Comparison of ENCODE assay signal across 14 cellular contexts in genomic region chr2:3624059-3624794, GRCh38. TPM values are rescaled to one million over a fixed set of nuclear protein-coding genes. Genes with fewer than 3 reads are reported as not detected.
DNase-seq lines count a peak whose midpoint lies in the region; ATAC-seq and TF ChIP-seq lines count a peak whose summit lies in the region.
"Had no signal": no experiment of that assay in that cellular context is flagged by ENCODE, and none has a peak within 500 bp of the region (broad histone marks: within the 10 kb centered on the region; RNA-seq: fewer than 3 reads in every experiment).

No MANE protein-coding gene starts in this region.

- no CpG with 5 or more reads among the region's 4 CpGs for WGBS in IMR-90 (ENCODE audit: extremely low coverage in 2 of 2, insufficient read length in 1 of 2), 2 experiments

- H2AK9ac ChIP-seq in IMR-90 (replicated peaks; ENCODE audit: low read depth, low read length, poor library complexity): no peak overlapping the region

- intact Hi-C loops in cardiac septum (cut with DNase I): no loop called here
- intact Hi-C loops in left cardiac atrium (cut with DNase I): no loop called here
- intact Hi-C loops in IMR-90 (cut with micrococcal nuclease): no loop called here
- intact Hi-C loops in upper lobe of right lung (cut with DNase I): no loop called here

- no peak for TF ChIP-seq POLR2A in IMR-90 (IDR thresholded peaks at IDR 0.05; ENCODE audit: low read depth, low read length)

- no TSS peak for BruUV-seq in IMR-90 (replicated peaks; lab: Mats Ljungman, UMichigan)

- no peak overlapping the region for H2BK120ac ChIP-seq in IMR-90 (ENCODE audit: low read depth, low read length)

- H3K9me3 ChIP-seq in IMR-90 (ENCODE audit: control insufficient read depth, insufficient read depth, low read length) (peaks cover 3% of the 10 kb centered on the region; the same call in 1 of the 2 replicates), upper lobe of right lung (no peaks in the 10 kb centered on the region)

- H3K23ac ChIP-seq in IMR-90 (ENCODE audit: low read depth, low read length): 0 out of 2 replicates have a peak overlapping the region, but pooled peaks have one; percentile 3

- TF ChIP-seq RAD21 in IMR-90 (IDR thresholded peaks at IDR 0.05; ENCODE audit: low read length): no peak

- no peak overlapping the region for H3K27ac Mint-ChIP-seq in stimulated activated memory B cell treated with anti-CD40 and anti-IgM and Interleukin-4, amounts not matched to agents 10 μg/mL and 1 μg/mL and 100 μg/mL, for 72 hours
- no peak overlapping the region for H3K27ac Mint-ChIP-seq in stimulated activated effector memory CD8-positive, alpha-beta T cell treated with anti-CD3 and anti-CD28 coated beads, Interleukin-12 subunit alpha, Interleukin-12 subunit beta, amount 100 ng/mL, for 72 hours
- H3K27ac Mint-ChIP-seq: activated naive CD8-positive, alpha-beta T cell treated with anti-CD3 and anti-CD28 coated beads, Interleukin-2, amount 10 ng/mL, durations not matched to agents 7 days and 5 days had no signal

- H3K27ac ChIP-seq in IMR-90 (ENCODE audit: insufficient read depth, low read length) (no peak overlapping the region), upper lobe of right lung (no peak overlapping the region)
- H3K27ac ChIP-seq: parathyroid adenoma had no signal

- H4K91ac ChIP-seq in IMR-90 (ENCODE audit: insufficient read depth, low read depth, low read length): no peak overlapping the region

- no peak overlapping the region for H2BK15ac ChIP-seq in IMR-90 (ENCODE audit: low read depth, low read length)

- in situ Hi-C loops in IMR-90 (cut with MboI; ENCODE audit: low sequenced_read_pairs): no loop called here

- H3K36me3 Mint-ChIP-seq in stimulated activated memory B cell treated with anti-CD40 and anti-IgM and Interleukin-4, amounts not matched to agents 10 μg/mL and 1 μg/mL and 100 μg/mL, for 72 hours: no peaks in the 10 kb centered on the region
- H3K36me3 Mint-ChIP-seq in stimulated activated effector memory CD8-positive, alpha-beta T cell treated with anti-CD3 and anti-CD28 coated beads, Interleukin-12 subunit alpha, Interleukin-12 subunit beta, amount 100 ng/mL, for 72 hours: no peaks in the 10 kb centered on the region
- H3K36me3 Mint-ChIP-seq: activated naive CD8-positive, alpha-beta T cell treated with anti-CD3 and anti-CD28 coated beads, Interleukin-2, amount 10 ng/mL, durations not matched to agents 7 days and 5 days had no signal

- H4K5ac ChIP-seq in IMR-90 (ENCODE audit: low read depth, low read length): no peak overlapping the region

- H3K56ac ChIP-seq in IMR-90 (ENCODE audit: extremely low read depth, insufficient read depth, low read length): no peak overlapping the region

- H3K4me2 ChIP-seq in IMR-90 (ENCODE audit: low read depth, low read length): no peak overlapping the region

- H2BK5ac ChIP-seq in IMR-90 (ENCODE audit: low read depth, low read length, poor library complexity, severe bottlenecking): no peak overlapping the region

- CTCF ChIA-PET in IMR-90 (lab: Yijun Ruan, JAX): interaction anchor here (0.7 kb wide), 1 partner anchor 22 kb away, joined by 4 read pairs; no protein-coding TSS in a partner anchor

- H2AFZ ChIP-seq in IMR-90 (replicated peaks; ENCODE audit: low read length, poor library complexity): no peak overlapping the region
- H2AFZ ChIP-seq: parathyroid adenoma had no signal

- no peak for TF ChIP-seq CTCF in IMR-90 (conservative IDR thresholded peaks at IDR 0.05; ENCODE audit: low read depth, low read length)
- no peak for TF ChIP-seq CTCF in upper lobe of right lung (IDR thresholded peaks at IDR 0.05)

- no peaks in the 10 kb centered on the region for H4K20me1 ChIP-seq in IMR-90 (ENCODE audit: insufficient read depth, low read length)

- H3K4ac ChIP-seq in IMR-90 (ENCODE audit: low read depth, low read length): no peak overlapping the region

- peak; percentile 26 for DNase-seq in cardiac septum (ENCODE audit: low spot score)
- DNase-seq in left cardiac atrium: no peak
- peak; percentile 11 for DNase-seq in IMR-90
- DNase-seq in upper lobe of right lung: peak; percentile 6
- no peak for DNase-seq in stimulated activated effector memory CD8-positive, alpha-beta T cell treated with anti-CD3 and anti-CD28 coated beads, Interleukin-12 subunit alpha, Interleukin-12 subunit beta, amount 100 ng/mL, for 72 hours (ENCODE audit: low spot score in 2 of 2)
- DNase-seq in hepatic stellate cell (ENCODE audit: low spot score): no peak
- DNase-seq: activated naive CD8-positive, alpha-beta T cell treated with anti-CD3 and anti-CD28 coated beads, Interleukin-2, amount 10 ng/mL, durations not matched to agents 7 days and 5 days; central memory CD4-positive, alpha-beta T cell; COR-L47 had no signal

- H3K9me1 ChIP-seq in IMR-90 (ENCODE audit: insufficient read depth, low read length): peaks cover 16% of the 10 kb centered on the region

- H3K4me3 Mint-ChIP-seq in stimulated activated memory B cell treated with anti-CD40 and anti-IgM and Interleukin-4, amounts not matched to agents 10 μg/mL and 1 μg/mL and 100 μg/mL, for 72 hours: no peak overlapping the region
- H3K4me3 Mint-ChIP-seq in stimulated activated effector memory CD8-positive, alpha-beta T cell treated with anti-CD3 and anti-CD28 coated beads, Interleukin-12 subunit alpha, Interleukin-12 subunit beta, amount 100 ng/mL, for 72 hours: no peak overlapping the region
- H3K4me3 Mint-ChIP-seq: activated naive CD8-positive, alpha-beta T cell treated with anti-CD3 and anti-CD28 coated beads, Interleukin-2, amount 10 ng/mL, durations not matched to agents 7 days and 5 days had no signal

- H3K4me3 ChIP-seq in IMR-90 (ENCODE audit: insufficient read depth, low read depth, low read length) (no peak overlapping the region), upper lobe of right lung (no peak overlapping the region)

- POLR2A ChIA-PET in IMR-90 (lab: Charles Lee; ENCODE audit: unreplicated experiment): no interaction called here

- no peaks in the 10 kb centered on the region for H3K4me1 Mint-ChIP-seq in stimulated activated memory B cell treated with anti-CD40 and anti-IgM and Interleukin-4, amounts not matched to agents 10 μg/mL and 1 μg/mL and 100 μg/mL, for 72 hours
- no peaks in the 10 kb centered on the region for H3K4me1 Mint-ChIP-seq in stimulated activated effector memory CD8-positive, alpha-beta T cell treated with anti-CD3 and anti-CD28 coated beads, Interleukin-12 subunit alpha, Interleukin-12 subunit beta, amount 100 ng/mL, for 72 hours
- H3K4me1 Mint-ChIP-seq: activated naive CD8-positive, alpha-beta T cell treated with anti-CD3 and anti-CD28 coated beads, Interleukin-2, amount 10 ng/mL, durations not matched to agents 7 days and 5 days had no signal

- H4K8ac ChIP-seq in IMR-90 (ENCODE audit: low read depth in 2 of 2, low read length in 2 of 2): no peak overlapping the region

- no peak overlapping the region for H2AK5ac ChIP-seq in IMR-90 (ENCODE audit: low read depth, low read length)

- no peak overlapping the region for H3K14ac ChIP-seq in IMR-90 (replicated peaks; ENCODE audit: low read depth, low read length)

- dilution Hi-C loops in IMR-90 (cut with HindIII; ENCODE audit: low sequenced_read_pairs, unreplicated experiment): no loop called here

- no peak overlapping the region for H3K9ac ChIP-seq in IMR-90 (ENCODE audit: low read depth, low read length)
- H3K9ac ChIP-seq: parathyroid adenoma had no signal

- no peak overlapping the region for H2BK20ac ChIP-seq in IMR-90 (ENCODE audit: low read depth, low read length)

- no peak overlapping the region; the same call in 1 of the 2 replicates for H3K18ac ChIP-seq in IMR-90 (ENCODE audit: low read depth, low read length)

- H3K79me1 ChIP-seq in IMR-90 (ENCODE audit: low read depth in 1 of 2, low read length in 2 of 2): no peaks in the 10 kb centered on the region; a peak in 1 of 4 replicates

- peaks cover 26% of the 10 kb centered on the region for H3K27me3 Mint-ChIP-seq in stimulated activated memory B cell treated with anti-CD40 and anti-IgM and Interleukin-4, amounts not matched to agents 10 μg/mL and 1 μg/mL and 100 μg/mL, for 72 hours

- no peaks in the 10 kb centered on the region for H3K27me3 ChIP-seq in IMR-90 (ENCODE audit: control insufficient read depth, insufficient read depth, low read length)
- no peaks in the 10 kb centered on the region for H3K27me3 ChIP-seq in upper lobe of right lung

- peaks cover 2% of the 10 kb centered on the region for H3K9me3 Mint-ChIP-seq in stimulated activated memory B cell treated with anti-CD40 and anti-IgM and Interleukin-4, amounts not matched to agents 10 μg/mL and 1 μg/mL and 100 μg/mL, for 72 hours
- H3K9me3 Mint-ChIP-seq in stimulated activated effector memory CD8-positive, alpha-beta T cell treated with anti-CD3 and anti-CD28 coated beads, Interleukin-12 subunit alpha, Interleukin-12 subunit beta, amount 100 ng/mL, for 72 hours: no peaks in the 10 kb centered on the region
- H3K9me3 Mint-ChIP-seq: activated naive CD8-positive, alpha-beta T cell treated with anti-CD3 and anti-CD28 coated beads, Interleukin-2, amount 10 ng/mL, durations not matched to agents 7 days and 5 days had no signal

- no peaks in the 10 kb centered on the region for H3K36me3 ChIP-seq in IMR-90 (ENCODE audit: control insufficient read depth, insufficient read depth, low read length)
- H3K36me3 ChIP-seq in upper lobe of right lung: no peaks in the 10 kb centered on the region

- H3K4me1 ChIP-seq in IMR-90 (ENCODE audit: control insufficient read depth, insufficient read depth, low read length) (peaks cover 15% of the 10 kb centered on the region; the same call in 1 of the 2 replicates), upper lobe of right lung (no peaks in the 10 kb centered on the region)
- H3K4me1 ChIP-seq: parathyroid adenoma had no signal

- ATAC-seq in left cardiac atrium (no peak), GM21786 (IDR thresholded peaks at IDR 0.05; ENCODE audit: unreplicated experiment) (peak; percentile 77), IMR-90 (ENCODE audit: low read depth) (no peak), upper lobe of right lung (no peak)
- no peak for ATAC-seq in stimulated activated memory B cell treated with anti-CD40 and anti-IgM and Interleukin-4, amounts not matched to agents 10 μg/mL and 1 μg/mL and 100 μg/mL, for 72 hours
- ATAC-seq in stimulated activated effector memory CD8-positive, alpha-beta T cell treated with anti-CD3 and anti-CD28 coated beads, Interleukin-12 subunit alpha, Interleukin-12 subunit beta, amount 100 ng/mL, for 72 hours: no peak
- ATAC-seq: SK-N-SH treated with all-trans-retinoic acid at 6 μM for 48 hours had no signal

RNA-seq across cellular contexts. Expression of gene COLEC11, which starts 29.3 kb away (rescaled TPM):
- total RNA-seq in cardiac septum (3.1 TPM), left cardiac atrium (10 to 100 TPM in 1 of 2 donors, 1 to 10 TPM in 1; 3.3 to 25.0 TPM), IMR-90 (2012; rRNA removed) (under 0.01 and 0.28 TPM in 2 replicates), upper lobe of right lung (1.5 TPM)
- 0.24 and 0.55 TPM in 2 replicates for polyA plus RNA-seq in IMR-90 (2012; rRNA removed)
- 0.34 and 0.45 TPM in 2 replicates for polyA plus RNA-seq in IMR-90 (2012; cell fraction: cytosol; rRNA removed)
- polyA plus RNA-seq in IMR-90 (2012; cell fraction: nucleus; rRNA removed; ENCODE audit: low replicate concordance): 0.12 TPM in 1 of 2 replicates, not detected in the other

RNA-seq across cellular contexts. Expression of gene ALLC, which starts 33.8 kb away (rescaled TPM):
- total RNA-seq in cardiac septum: not detected
- under 1 TPM in 1 of 2 donors, not detected in 1; 0.26 TPM for total RNA-seq in left cardiac atrium
- total RNA-seq in IMR-90 (2012; rRNA removed): not detected in 2 replicates
- not detected in 2 replicates for polyA plus RNA-seq in IMR-90 (2012; rRNA removed)
- polyA plus RNA-seq in IMR-90 (2012; cell fraction: cytosol; rRNA removed): not detected in 2 replicates
- not detected in 2 replicates for polyA plus RNA-seq in IMR-90 (2012; cell fraction: nucleus; rRNA removed; ENCODE audit: low replicate concordance)
- not detected for total RNA-seq in upper lobe of right lung
- total RNA-seq: activated naive CD8-positive, alpha-beta T cell treated with anti-CD3 and anti-CD28 coated beads, Interleukin-2, amount 10 ng/mL, durations not matched to agents 7 days and 5 days had no signal
- polyA plus RNA-seq: AG04450 had no signal

RNA-seq across cellular contexts. Expression of gene RPS7, which starts 49.2 kb away (rescaled TPM):
- total RNA-seq in cardiac septum (489 TPM), left cardiac atrium (100 to 1,000 TPM; 765 to 811 TPM), IMR-90 (2012; rRNA removed) (3,111 and 3,387 TPM in 2 replicates), upper lobe of right lung (807 TPM)
- 1,199 and 1,260 TPM in 2 replicates for polyA plus RNA-seq in IMR-90 (2012; rRNA removed)
- polyA plus RNA-seq in IMR-90 (2012; cell fraction: cytosol; rRNA removed): 1,489 and 3,890 TPM in 2 replicates
- 261 and 727 TPM in 2 replicates for polyA plus RNA-seq in IMR-90 (2012; cell fraction: nucleus; rRNA removed; ENCODE audit: low replicate concordance)

Comparison
In these comparisons a context has a peak if more than half of its experiments do, and no peak if none do; other contexts are left out.
1. DNase-seq: peak in cardiac septum (single experiment), IMR-90 (single experiment) and upper lobe of right lung (single experiment); none in left cardiac atrium (single experiment), stimulated activated effector memory CD8-positive, alpha-beta T cell treated with anti-CD3 and anti-CD28 coated beads, Interleukin-12 subunit alpha, Interleukin-12 subunit beta, amount 100 ng/mL, for 72 hours (0 of 2) and hepatic stellate cell (single experiment).